27 cellular contexts compared by ENCODE assay signal in genomic region chr4:74983229-74983628, GRCh38. TPM values are rescaled to one million over a fixed set of nuclear protein-coding genes. Genes with fewer than 3 reads are reported as not detected.
"Had no signal": no experiment of that assay in that cellular context is flagged by ENCODE, and none has a peak within 500 bp of the region (broad histone marks: within the 10 kb centered on the region; RNA-seq: fewer than 3 reads in every experiment).

No MANE protein-coding gene starts in this region.

- H3K4me1 ChIP-seq: neural progenitor cell, parathyroid adenoma, sigmoid colon, spleen, suprapubic skin, transverse colon, upper lobe of right lung, uterus had no signal

- H3K9me3 ChIP-seq: gastrocnemius medialis, sigmoid colon, transverse colon, upper lobe of right lung, uterus had no signal

- H3K4me3 ChIP-seq: dorsolateral prefrontal cortex, gastrocnemius medialis, heart left ventricle, hepatocyte, lung, neural progenitor cell, sigmoid colon, skin epidermis, spleen, suprapubic skin, transverse colon, upper lobe of right lung, uterus had no signal

- H3K4me1 Mint-ChIP-seq: mesothelial cell of epicardium; naive thymus-derived CD4-positive, alpha-beta T cell; neural progenitor cell; stimulated activated naive CD8-positive, alpha-beta T cell treated with anti-CD3 and anti-CD28 coated beads, Interleukin-15, amount 100 ng/mL, for 72 hours had no signal

- DNase-seq: dorsolateral prefrontal cortex; effector CD4-positive, alpha-beta T cell; foreskin fibroblast; gastrocnemius medialis; heart left ventricle; kidney; mesenchymal stem cell; naive thymus-derived CD4-positive, alpha-beta T cell; sigmoid colon; spleen; stimulated activated CD4-positive, alpha-beta T cell treated with anti-CD3 and anti-CD28 coated beads, Interleukin-4, amount 100 ng/mL, for 4 hours; stimulated activated naive CD4-positive, alpha-beta T cell; stimulated activated naive CD8-positive, alpha-beta T cell treated with anti-CD3 and anti-CD28 coated beads, Interleukin-15, amount 100 ng/mL, for 72 hours; transverse colon; upper lobe of right lung; uterus had no signal

- H3K27ac Mint-ChIP-seq: mesothelial cell of epicardium; naive thymus-derived CD4-positive, alpha-beta T cell; nephron; neural progenitor cell; progenitor cell of endocrine pancreas; stimulated activated naive CD8-positive, alpha-beta T cell treated with anti-CD3 and anti-CD28 coated beads, Interleukin-15, amount 100 ng/mL, for 72 hours had no signal

- H3K27ac ChIP-seq: dorsolateral prefrontal cortex, gastrocnemius medialis, heart left ventricle, hepatocyte, neural progenitor cell, parathyroid adenoma, sigmoid colon, skin epidermis, spleen, suprapubic skin, transverse colon, upper lobe of right lung, uterus had no signal

- H3K4me3 Mint-ChIP-seq: mesothelial cell of epicardium; naive thymus-derived CD4-positive, alpha-beta T cell; nephron; neural progenitor cell; stimulated activated naive CD8-positive, alpha-beta T cell treated with anti-CD3 and anti-CD28 coated beads, Interleukin-15, amount 100 ng/mL, for 72 hours had no signal

- ATAC-seq: gastrocnemius medialis; heart left ventricle; left lobe of liver; naive thymus-derived CD4-positive, alpha-beta T cell; stimulated activated naive CD8-positive, alpha-beta T cell treated with anti-CD3 and anti-CD28 coated beads, Interleukin-15, amount 100 ng/mL, for 72 hours; upper lobe of right lung had no signal

- H3K36me3 ChIP-seq: gastrocnemius medialis, heart left ventricle, neural progenitor cell, sigmoid colon, spleen, suprapubic skin, transverse colon, upper lobe of right lung, uterus had no signal

RNA-seq across cellular contexts. Expression of gene PARM1, which starts 50.3 kb away (rescaled TPM):
- total RNA-seq: osteoblast had no signal
